32 cellular contexts compared by ENCODE assay signal in genomic region chr3:167810236-167810635, GRCh38.
"Had no signal": no experiment of that assay in that cellular context is flagged by ENCODE, and none has a peak within 500 bp of the region (broad histone marks: within the 10 kb centered on the region; RNA-seq: fewer than 3 reads in every experiment).

No MANE protein-coding gene starts in this region.

- H3K27me3 ChIP-seq: adrenal gland, ascending aorta, body of pancreas, brain microvascular endothelial cell, breast epithelium, cardiac muscle cell had no signal

- DNase-seq: activated effector memory CD4-positive, alpha-beta T cell treated with anti-CD3 and anti-CD28 coated beads, Interleukin-2, amount 50 U/mL, for 16 hours; activated effector memory CD4-positive, alpha-beta T cell treated with Interleukin-2 at 50 U/mL for 16 hours; activated gamma-delta T cell; activated gamma-delta T cell treated with Interleukin-2 at 50 U/mL for 16 hours; activated naive CD4-positive, alpha-beta T cell; activated naive CD4-positive, alpha-beta T cell treated with anti-CD3 and anti-CD28 coated beads for 36 hours; activated naive CD4-positive, alpha-beta T cell treated with anti-CD3 and anti-CD28 coated beads, Interleukin-2, amount 10 ng/mL, durations not matched to agents 7 days and 5 days; activated naive CD4-positive, alpha-beta T cell treated with anti-CD3 and anti-CD28 coated beads, Interleukin-2, amount 50 U/mL, for 16 hours; activated naive CD4-positive, alpha-beta T cell treated with Interleukin-2 at 50 U/mL for 16 hours; activated naive CD8-positive, alpha-beta T cell treated with anti-CD3 and anti-CD28 coated beads for 36 hours; activated naive CD8-positive, alpha-beta T cell treated with anti-CD3 and anti-CD28 coated beads, Interleukin-2, amount 10 ng/mL, durations not matched to agents 7 days and 5 days; activated naive CD8-positive, alpha-beta T cell treated with anti-CD3 and anti-CD28 coated beads, Interleukin-2, amount 50 U/mL, for 24 hours; activated T-cell treated with anti-CD3 and anti-CD28 coated beads, Interleukin-2, amount 50 U/mL, for 1 hour; activated T-cell treated with anti-CD3 and anti-CD28 coated beads, Interleukin-2, amount 50 U/mL, for 24 hours; activated T-cell treated with anti-CD3 and anti-CD28 coated beads, Interleukin-2, amount 50 U/mL, for 4 hours; activated T-cell treated with anti-CD3 and anti-CD28 coated beads, Interleukin-2, amount 50 U/mL, for 48 hours; activated T-cell treated with anti-CD3 and anti-CD28 coated beads, Interleukin-2, amount 50 U/mL, for 72 hours; adrenal gland; amniotic stem cell; amygdala; anterior cingulate cortex; aorta; body of pancreas; brain microvascular endothelial cell; caudate nucleus; central memory CD4-positive, alpha-beta T cell; cerebellar nuclear complex had no signal

- H3K27ac ChIP-seq: adrenal gland, body of pancreas, brain microvascular endothelial cell, breast epithelium, cardiac muscle cell had no signal

- H3K36me3 ChIP-seq: adrenal gland, ascending aorta, brain microvascular endothelial cell, breast epithelium, cardiac muscle cell had no signal

- ATAC-seq: activated naive CD4-positive, alpha-beta T cell treated with anti-CD3 and anti-CD28 coated beads, Interleukin-2, amount 50 U/mL, for 72 hours; activated naive CD8-positive, alpha-beta T cell treated with anti-CD3 and anti-CD28 coated beads, Interleukin-2, amount 50 U/mL, for 24 hours; activated T-cell treated with anti-CD3 and anti-CD28 coated beads, Interleukin-2, amount 50 U/mL, for 4 hours; activated T-cell treated with anti-CD3 and anti-CD28 coated beads, Interleukin-2, amount 50 U/mL, for 72 hours; activated T-helper 17 cell treated with anti-CD3 and anti-CD28 coated beads, Interleukin-2, amount 50 U/mL, for 72 hours; body of pancreas had no signal

- H3K4me1 ChIP-seq: adrenal gland had no signal

- H3K9me3 ChIP-seq: adrenal gland, ascending aorta, body of pancreas, breast epithelium had no signal

- H3K4me3 ChIP-seq: adrenal gland, ascending aorta, body of pancreas, breast epithelium, cardiac muscle cell had no signal
